ENCODE assay signal across 1 cellular context in the genomic region with DNA sequence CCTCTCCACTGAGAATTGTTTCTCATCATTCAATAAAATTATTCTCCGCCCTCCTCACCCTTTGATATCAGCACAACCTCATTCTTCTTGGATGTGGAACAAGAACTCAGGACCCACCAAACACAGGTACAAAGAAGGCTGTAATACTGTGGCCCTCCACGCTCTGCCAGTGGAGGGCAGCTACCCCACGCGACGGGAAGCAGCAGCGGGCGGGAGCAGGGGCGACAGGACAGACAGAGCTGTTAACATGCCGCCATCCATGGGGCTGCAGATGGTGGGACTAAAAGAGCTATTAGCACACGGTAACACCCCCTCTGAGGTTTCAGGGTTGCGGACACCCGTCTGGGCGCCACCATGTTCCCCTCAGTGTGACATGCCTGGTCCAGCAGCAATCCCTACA.
TF ChIP-seq lines count a peak whose summit lies in the region.

No MANE protein-coding gene starts in this region.

TF ChIP-seq in GM12878, 131 proteins besides CTCF, POLR2A, EP300 and RAD21 (continued from another document):
- TF ChIP-seq EGR1 (IDR thresholded peaks at IDR 0.05; ENCODE audit: borderline replicate concordance in 1 of 2, low read depth in 2 of 2, low read length in 2 of 2) (no peak), NR2F1 (conservative IDR thresholded peaks at IDR 0.05) (no peak), NKRF (conservative IDR thresholded peaks at IDR 0.05) (no peak), FOXK2 (IDR thresholded peaks at IDR 0.05) (no peak), KLF5 (IDR thresholded peaks at IDR 0.05; ENCODE audit: partially characterized antibody) (no peak), JUND (IDR thresholded peaks at IDR 0.05; ENCODE audit: low read depth, low read length) (no peak), NR2C1 (IDR thresholded peaks at IDR 0.05) (no peak), ZNF274 (IDR thresholded peaks at IDR 0.05; ENCODE audit: insufficient read depth, insufficient read length) (no peak), STAT3 (IDR thresholded peaks at IDR 0.05; ENCODE audit: low read depth, low read length) (no peak)
